ENCODE assay signal across 15 cellular contexts in the genomic region with DNA sequence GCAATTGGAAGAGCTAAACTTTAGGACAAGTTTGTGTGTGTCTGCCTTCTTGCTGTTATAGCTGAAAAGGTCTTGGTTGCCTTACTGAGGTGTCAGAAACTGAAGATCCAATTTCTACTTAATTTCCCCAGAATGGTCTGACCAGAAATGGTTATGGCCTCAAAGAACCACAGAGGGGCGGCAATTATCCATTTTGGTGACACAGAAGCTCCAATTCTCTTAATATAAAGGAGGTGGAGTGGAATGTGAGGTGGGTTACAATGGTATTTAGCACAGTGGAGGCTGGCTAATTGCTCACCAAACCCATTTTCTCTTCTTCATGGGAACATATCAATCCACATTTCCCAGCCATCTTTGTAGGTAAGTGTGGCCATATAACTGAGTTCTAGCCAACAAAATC.
DNase-seq lines count a peak whose midpoint lies in the region; ATAC-seq and TF ChIP-seq lines count a peak whose summit lies in the region.
"Had no signal": no experiment of that assay in that cellular context is flagged by ENCODE, and none has a peak within 500 bp of the region (broad histone marks: within the 10 kb centered on the region; RNA-seq: fewer than 3 reads in every experiment).

No MANE protein-coding gene starts in this region.

- H3K27me3 ChIP-seq in Loucy (ENCODE audit: insufficient read depth, low read length, poor library complexity, severe bottlenecking): no peaks in the 10 kb centered on the region

- TF ChIP-seq CTCF in Loucy (conservative IDR thresholded peaks at IDR 0.05; ENCODE audit: low read length) (peak; percentile 41), VCaP (conservative IDR thresholded peaks at IDR 0.05) (0 out of 2 replicates have a peak, but pooled peaks have one; percentile 32), nephron (IDR thresholded peaks at IDR 0.05; ENCODE audit: unreplicated experiment in 3 of 3) (peak; percentile 26 to 52 (median 27))

- no peaks in the 10 kb centered on the region for H3K9me3 ChIP-seq in Loucy (ENCODE audit: insufficient read depth, low read depth, low read length)

- no peaks in the 10 kb centered on the region for H3F3A ChIP-seq in Loucy (ENCODE audit: low read depth)

- H3K36me3 ChIP-seq in Loucy (ENCODE audit: insufficient read depth, low read length): no peaks in the 10 kb centered on the region

- H3K27ac Mint-ChIP-seq in nephron: no peak overlapping the region
- H3K27ac Mint-ChIP-seq: activated CD4-positive, alpha-beta T cell treated with anti-CD3 and anti-CD28 coated beads for 36 hours; activated naive CD4-positive, alpha-beta T cell treated with anti-CD3 and anti-CD28 coated beads for 36 hours had no signal

- DNase-seq in DMS 273 (lab: John Stamatoyannopoulos, UW; ENCODE audit: unreplicated experiment): peak; percentile 43
- no peak for DNase-seq in DMS 273 treated with DMSO at 0.1 percent for 48 hours (lab: John Stamatoyannopoulos, UW)
- no peak for DNase-seq in effector CD8-positive, alpha-beta T cell (lab: John Stamatoyannopoulos, UW)
- DNase-seq: 8988T; activated CD4-positive, alpha-beta T cell treated with anti-CD3 and anti-CD28 coated beads for 36 hours; activated naive CD4-positive, alpha-beta T cell treated with anti-CD3 and anti-CD28 coated beads for 36 hours; EL; KG1; Right ventricle myocardium superior had no signal

- ATAC-seq in GM21515 (IDR thresholded peaks at IDR 0.05; ENCODE audit: unreplicated experiment): no peak
- ATAC-seq in GM18511 (IDR thresholded peaks at IDR 0.05; ENCODE audit: unreplicated experiment): no peak
- ATAC-seq: activated CD4-positive, alpha-beta T cell treated with anti-CD3 and anti-CD28 coated beads for 36 hours had no signal

- no peaks in the 10 kb centered on the region for H3K4me1 Mint-ChIP-seq in nephron
- H3K4me1 Mint-ChIP-seq: activated CD4-positive, alpha-beta T cell treated with anti-CD3 and anti-CD28 coated beads for 36 hours had no signal

- no peaks in the 10 kb centered on the region for H3K9me3 Mint-ChIP-seq in nephron

- H3K79me2 ChIP-seq in Loucy (ENCODE audit: insufficient read depth, low read length): no peaks in the 10 kb centered on the region

- no peak overlapping the region for H3K27ac ChIP-seq in VCaP
- H3K27ac ChIP-seq: coronary artery had no signal

- no peak overlapping the region for H2AFZ ChIP-seq in Loucy (ENCODE audit: low read length)

- no peak overlapping the region for H3K4me3 Mint-ChIP-seq in nephron
- H3K4me3 Mint-ChIP-seq: activated CD4-positive, alpha-beta T cell treated with anti-CD3 and anti-CD28 coated beads for 36 hours; activated naive CD4-positive, alpha-beta T cell treated with anti-CD3 and anti-CD28 coated beads for 36 hours had no signal

- no peaks in the 10 kb centered on the region for H3K9me2 ChIP-seq in Loucy (replicated peaks; ENCODE audit: low read depth, low read length)

- no peaks in the 10 kb centered on the region for H3K4me1 ChIP-seq in Loucy (ENCODE audit: insufficient read depth, low read length, poor library complexity, severe bottlenecking)

- H4K20me1 ChIP-seq in Loucy (ENCODE audit: insufficient read depth, low read length, poor library complexity, severe bottlenecking): no peaks in the 10 kb centered on the region

- no peak overlapping the region for H3K9ac ChIP-seq in Loucy (ENCODE audit: low read depth, low read length, poor library complexity, severe bottlenecking)

- H3K4me3 ChIP-seq in Loucy (ENCODE audit: low read length, poor library complexity, severe bottlenecking): no peak overlapping the region
- H3K4me3 ChIP-seq: coronary artery had no signal

- no peaks in the 10 kb centered on the region for H3K36me3 Mint-ChIP-seq in nephron (ENCODE audit: low read depth)

- no peak overlapping the region for H3K4me2 ChIP-seq in Loucy (ENCODE audit: low read depth, low read length, poor library complexity, severe bottlenecking)

- no peaks in the 10 kb centered on the region for H3K27me3 Mint-ChIP-seq in nephron (ENCODE audit: low read depth)
- H3K27me3 Mint-ChIP-seq: activated CD4-positive, alpha-beta T cell treated with anti-CD3 and anti-CD28 coated beads for 36 hours had no signal
